ENCODE assay signal across 16 cellular contexts in the genomic region with DNA sequence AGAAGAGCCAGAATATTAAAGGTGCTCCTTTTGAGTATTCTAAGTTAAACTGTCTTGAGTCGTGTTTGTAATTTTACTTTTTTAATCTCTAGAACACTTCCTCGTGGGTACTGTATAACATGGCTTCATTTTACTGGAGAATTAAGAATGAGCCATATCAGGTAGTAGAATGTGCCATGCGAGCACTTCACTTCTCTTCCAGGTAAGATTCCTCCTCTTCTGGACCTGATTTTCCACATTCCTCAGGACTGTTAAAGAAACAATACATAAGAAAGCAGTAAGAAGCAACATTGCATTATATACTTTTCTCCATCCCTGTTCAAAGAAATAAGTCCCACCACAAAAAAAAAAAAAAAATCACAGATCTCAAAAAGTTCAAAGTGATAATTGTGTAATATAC.
"Had no signal": no experiment of that assay in that cellular context is flagged by ENCODE, and none has a peak within 500 bp of the region (broad histone marks: within the 10 kb centered on the region; RNA-seq: fewer than 3 reads in every experiment).

No MANE protein-coding gene starts in this region.

- H3K27me3 Mint-ChIP-seq: activated CD4-positive, alpha-beta T cell treated with anti-CD3 and anti-CD28 coated beads, Interleukin-2, amount 10 ng/mL, durations not matched to agents 7 days and 5 days; effector memory CD8-positive, alpha-beta T cell; naive thymus-derived CD4-positive, alpha-beta T cell had no signal

- DNase-seq: activated CD4-positive, alpha-beta T cell treated with anti-CD3 and anti-CD28 coated beads, Interleukin-2, amount 10 ng/mL, durations not matched to agents 7 days and 5 days; activated effector memory CD4-positive, alpha-beta T cell treated with anti-CD3 and anti-CD28 coated beads, Interleukin-2, amount 50 U/mL, for 16 hours; activated T-cell treated with anti-CD3 and anti-CD28 coated beads, Interleukin-2, amount 50 U/mL, for 1 hour; dermis blood vessel endothelial cell; effector memory CD8-positive, alpha-beta T cell; head of caudate nucleus; immature natural killer cell; left cardiac atrium; mucosa of descending colon; naive thymus-derived CD4-positive, alpha-beta T cell; stimulated activated CD4-positive, alpha-beta T cell treated with anti-CD3 and anti-CD28 coated beads, Interleukin-12 subunit alpha, Interleukin-12 subunit beta, amount 100 ng/mL, for 4 hours had no signal

- H3K4me1 ChIP-seq: ascending aorta, parathyroid adenoma, vagina had no signal

- H3K4me3 ChIP-seq: ascending aorta, mucosa of descending colon, vagina had no signal

- H3K27ac Mint-ChIP-seq: activated CD4-positive, alpha-beta T cell treated with anti-CD3 and anti-CD28 coated beads, Interleukin-2, amount 10 ng/mL, durations not matched to agents 7 days and 5 days; effector memory CD8-positive, alpha-beta T cell; immature natural killer cell; naive thymus-derived CD4-positive, alpha-beta T cell had no signal

- H3K9me3 Mint-ChIP-seq: activated CD4-positive, alpha-beta T cell treated with anti-CD3 and anti-CD28 coated beads, Interleukin-2, amount 10 ng/mL, durations not matched to agents 7 days and 5 days; effector memory CD8-positive, alpha-beta T cell; immature natural killer cell; naive thymus-derived CD4-positive, alpha-beta T cell had no signal

- H3K27me3 ChIP-seq: ascending aorta, neutrophil, vagina had no signal

- H3K27ac ChIP-seq: ascending aorta, epithelial cell of prostate, neutrophil, parathyroid adenoma, vagina had no signal

- H3K4me3 Mint-ChIP-seq: activated CD4-positive, alpha-beta T cell treated with anti-CD3 and anti-CD28 coated beads, Interleukin-2, amount 10 ng/mL, durations not matched to agents 7 days and 5 days; effector memory CD8-positive, alpha-beta T cell; immature natural killer cell; naive thymus-derived CD4-positive, alpha-beta T cell had no signal

- H3K9me3 ChIP-seq: ascending aorta, mucosa of descending colon, neutrophil, vagina had no signal

- ATAC-seq: effector memory CD8-positive, alpha-beta T cell; left cardiac atrium; mucosa of descending colon; naive thymus-derived CD4-positive, alpha-beta T cell had no signal
